Comparison of ENCODE assay signal across 1 cellular context in genomic region chr6:144578385-144579350, GRCh38.
TF ChIP-seq lines count a peak whose summit lies in the region.

No MANE protein-coding gene starts in this region.

TF ChIP-seq in HepG2, 621 proteins besides CTCF, POLR2A, EP300 and RAD21 (continued from another document and continues in another):
- TF ChIP-seq ZNF318 (CRISPR knock-in tag; IDR thresholded peaks at IDR 0.05), result no peak
- TF ChIP-seq SMAD1 (CRISPR knock-in tag; IDR thresholded peaks at IDR 0.05; ENCODE audit: borderline replicate concordance, low read depth), result 0 out of 2 replicates have a peak, but pooled peaks have one; percentile 32
- no peak for TF ChIP-seq RBFOX2 (IDR thresholded peaks at IDR 0.05; ENCODE audit: low read depth, low read length)
- no peak for TF ChIP-seq REST (IDR thresholded peaks at IDR 0.05; ENCODE audit: borderline replicate concordance in 1 of 2, low read depth in 1 of 2, low read length in 2 of 2)
- TF ChIP-seq SKIL (CRISPR knock-in tag; IDR thresholded peaks at IDR 0.05; ENCODE audit: borderline replicate concordance), result no peak
- no peak for TF ChIP-seq XRCC5 (optimal IDR thresholded peaks at IDR 0.05; ENCODE audit: low read length)
- TF ChIP-seq NAIF1 (CRISPR knock-in tag; IDR thresholded peaks at IDR 0.05; ENCODE audit: borderline replicate concordance), result peak; percentile 42; the same call in 1 of the 2 replicates
- TF ChIP-seq ZBTB42 (CRISPR knock-in tag; IDR thresholded peaks at IDR 0.05), result no peak
- TF ChIP-seq ZC3H4 (CRISPR knock-in tag; IDR thresholded peaks at IDR 0.05; ENCODE audit: borderline replicate concordance), result no peak
- no peak for TF ChIP-seq POLR2AphosphoS5 (IDR thresholded peaks at IDR 0.05; ENCODE audit: low read depth, low read length)
- TF ChIP-seq MAFK (conservative IDR thresholded peaks at IDR 0.05 in 1 of 2, IDR thresholded peaks at IDR 0.05 in 1 of 2; ENCODE audit: low read length in 2 of 2), result no peak
- no peak for TF ChIP-seq TBL1XR1 (IDR thresholded peaks at IDR 0.05; ENCODE audit: borderline replicate concordance, low read length, partially characterized antibody)
- no peak for TF ChIP-seq ZNF407 (CRISPR knock-in tag; IDR thresholded peaks at IDR 0.05; ENCODE audit: not compliant biosample characterization)
- TF ChIP-seq HOXA5 (CRISPR knock-in tag; IDR thresholded peaks at IDR 0.05), result peak; percentile 77; the same call in 1 of the 2 replicates
- no peak for TF ChIP-seq ZNF891 (CRISPR knock-in tag; IDR thresholded peaks at IDR 0.05)
- no peak for TF ChIP-seq TMF1 (CRISPR knock-in tag; IDR thresholded peaks at IDR 0.05; ENCODE audit: low read depth)
- no peak for TF ChIP-seq DZIP1 (CRISPR knock-in tag; IDR thresholded peaks at IDR 0.05)
- peak; percentile 98 for TF ChIP-seq CEBPB (IDR thresholded peaks at IDR 0.05; ENCODE audit: borderline replicate concordance, low read depth, low read length)
- no peak for TF ChIP-seq ZFP36L2 (CRISPR knock-in tag; IDR thresholded peaks at IDR 0.05)
- TF ChIP-seq MXD1 (CRISPR knock-in tag; IDR thresholded peaks at IDR 0.05), result no peak
- TF ChIP-seq ZNF296 (CRISPR knock-in tag; conservative IDR thresholded peaks at IDR 0.05), result no peak
- 0 out of 2 replicates have a peak, but pooled peaks have one; percentile 33 for TF ChIP-seq MTA1 (CRISPR knock-in tag; IDR thresholded peaks at IDR 0.05; ENCODE audit: borderline replicate concordance)
- TF ChIP-seq PREB (CRISPR knock-in tag; IDR thresholded peaks at IDR 0.05), result no peak
- no peak for TF ChIP-seq IKZF4 (CRISPR knock-in tag; IDR thresholded peaks at IDR 0.05; ENCODE audit: borderline replicate concordance, low read depth, not compliant biosample characterization)
- TF ChIP-seq KAT7 (CRISPR knock-in tag; IDR thresholded peaks at IDR 0.05; ENCODE audit: borderline replicate concordance), result peak; percentile 62; the same call in 1 of the 2 replicates
